Comparison of ENCODE assay signal across 8 cellular contexts in genomic region chr15:73053398-73053723, GRCh38.
A peak's percentile ranks its signal among the peaks of the same experiment; 100 is the strongest.
DNase-seq lines count a peak whose midpoint lies in the region; ATAC-seq lines count a peak whose summit lies in the region.

No MANE protein-coding gene starts in this region.

- no peaks in the 10 kb centered on the region for H3K36me3 Mint-ChIP-seq in stimulated activated naive CD8-positive, alpha-beta T cell treated with anti-CD3 and anti-CD28 coated beads, Interleukin-15, Interleukin-2, amounts not matched to agents 100 ng/mL and 50 ng/mL, for 24 hours (ENCODE audit: low read depth)

- no peaks in the 10 kb centered on the region for H3K27me3 ChIP-seq in muscle layer of colon (ENCODE audit: control insufficient read depth in 1 of 2, insufficient read depth in 2 of 2, low read length in 2 of 2)

- H3K4me3 ChIP-seq in muscle layer of colon (ENCODE audit: low read depth in 1 of 2, low read length in 2 of 2), result peak overlapping the region; percentile 50 to 79

- peaks cover 5% of the 10 kb centered on the region for H3K4me1 ChIP-seq in muscle layer of colon (ENCODE audit: insufficient read depth, low read length)

- H3K4me3 Mint-ChIP-seq in stimulated activated naive CD8-positive, alpha-beta T cell treated with anti-CD3 and anti-CD28 coated beads, Interleukin-15, Interleukin-2, amounts not matched to agents 100 ng/mL and 50 ng/mL, for 24 hours, result peak overlapping the region; percentile 82

- H3K9ac ChIP-seq in muscle layer of colon (ENCODE audit: low read length), result peak overlapping the region; percentile 51

- no peaks in the 10 kb centered on the region for H3K9me3 Mint-ChIP-seq in stimulated activated naive CD8-positive, alpha-beta T cell treated with anti-CD3 and anti-CD28 coated beads, Interleukin-15, Interleukin-2, amounts not matched to agents 100 ng/mL and 50 ng/mL, for 24 hours

- DNase-seq in stimulated activated naive CD8-positive, alpha-beta T cell treated with anti-CD3 and anti-CD28 coated beads, Interleukin-15, Interleukin-2, amounts not matched to agents 100 U/mL and 50 U/mL, for 24 hours, result no peak
- no peak for DNase-seq in caudate nucleus (lab: John Stamatoyannopoulos, UW)
- DNase-seq in central memory CD4-positive, alpha-beta T cell, result no peak
- no peak for DNase-seq in NCI-H187 treated with DMSO at 0.1 percent for 48 hours (lab: John Stamatoyannopoulos, UW)

- H3K9me3 ChIP-seq in muscle layer of colon (ENCODE audit: low read length), result no peaks in the 10 kb centered on the region

- no peaks in the 10 kb centered on the region for H3K36me3 ChIP-seq in muscle layer of colon (ENCODE audit: insufficient read depth, low read length)

- H3K4me1 Mint-ChIP-seq in stimulated activated naive CD8-positive, alpha-beta T cell treated with anti-CD3 and anti-CD28 coated beads, Interleukin-15, Interleukin-2, amounts not matched to agents 100 ng/mL and 50 ng/mL, for 24 hours (ENCODE audit: low read depth), result peaks cover 14% of the 10 kb centered on the region

- H3K27me3 Mint-ChIP-seq in stimulated activated naive CD8-positive, alpha-beta T cell treated with anti-CD3 and anti-CD28 coated beads, Interleukin-15, Interleukin-2, amounts not matched to agents 100 ng/mL and 50 ng/mL, for 24 hours, result peaks cover 36% of the 10 kb centered on the region

- peak overlapping the region; percentile 82 for H3K27ac ChIP-seq in caudate nucleus (ENCODE audit: low read depth, low read length)
- peak overlapping the region; percentile 64 for H3K27ac ChIP-seq in muscle layer of colon (ENCODE audit: low read depth, low read length)

- H3K27ac Mint-ChIP-seq in stimulated activated naive CD8-positive, alpha-beta T cell treated with anti-CD3 and anti-CD28 coated beads, Interleukin-15, Interleukin-2, amounts not matched to agents 100 ng/mL and 50 ng/mL, for 24 hours, result no peak overlapping the region

- no peak for ATAC-seq in stimulated activated naive CD8-positive, alpha-beta T cell treated with anti-CD3 and anti-CD28 coated beads, Interleukin-15, Interleukin-2, amounts not matched to agents 100 U/mL and 50 U/mL, for 24 hours
- ATAC-seq in HG03025 (IDR thresholded peaks at IDR 0.05; ENCODE audit: low FRiP score, unreplicated experiment) (no peak), HG03521 (IDR thresholded peaks at IDR 0.05; ENCODE audit: unreplicated experiment) (no peak)
